ENCODE assay signal across 1 cellular context in genomic region chr5:84602371-84602771, GRCh38.
TF ChIP-seq lines count a peak whose summit lies in the region.

No MANE protein-coding gene starts in this region.

TF ChIP-seq in H1, 55 proteins besides CTCF, POLR2A, EP300 and RAD21 (continued from another document):
- TF ChIP-seq GABPA (IDR thresholded peaks at IDR 0.05; ENCODE audit: borderline replicate concordance, insufficient read depth, low read length) (no peak), TCF12 (IDR thresholded peaks at IDR 0.05; ENCODE audit: low read depth, low read length) (no peak), KDM5A (IDR thresholded peaks at IDR 0.05; ENCODE audit: low read length) (no peak), CBX5 (IDR thresholded peaks at IDR 0.05; ENCODE audit: low read depth, low read length) (no peak), E2F6 (IDR thresholded peaks at IDR 0.05) (no peak), CEBPB (IDR thresholded peaks at IDR 0.05; ENCODE audit: low read depth, low read length) (no peak), SIN3A (conservative IDR thresholded peaks at IDR 0.05 in 1 of 2, IDR thresholded peaks at IDR 0.05 in 1 of 2; ENCODE audit: low read depth in 1 of 2, low read length in 2 of 2) (no peak), SAP30 (IDR thresholded peaks at IDR 0.05; ENCODE audit: insufficient read depth, insufficient replicate concordance, low read length) (no peak), ZNF274 (IDR thresholded peaks at IDR 0.05; ENCODE audit: borderline replicate concordance, extremely low read depth, low read length) (no peak), TEAD4 (IDR thresholded peaks at IDR 0.05; ENCODE audit: low read depth, low read length) (no peak), ASH2L (IDR thresholded peaks at IDR 0.05; ENCODE audit: low read length) (no peak), ATF2 (IDR thresholded peaks at IDR 0.05; ENCODE audit: low read length) (no peak), RFX5 (IDR thresholded peaks at IDR 0.05; ENCODE audit: borderline replicate concordance, low read depth, low read length) (no peak)
